Comparison of ENCODE assay signal across 23 cellular contexts in the genomic region with DNA sequence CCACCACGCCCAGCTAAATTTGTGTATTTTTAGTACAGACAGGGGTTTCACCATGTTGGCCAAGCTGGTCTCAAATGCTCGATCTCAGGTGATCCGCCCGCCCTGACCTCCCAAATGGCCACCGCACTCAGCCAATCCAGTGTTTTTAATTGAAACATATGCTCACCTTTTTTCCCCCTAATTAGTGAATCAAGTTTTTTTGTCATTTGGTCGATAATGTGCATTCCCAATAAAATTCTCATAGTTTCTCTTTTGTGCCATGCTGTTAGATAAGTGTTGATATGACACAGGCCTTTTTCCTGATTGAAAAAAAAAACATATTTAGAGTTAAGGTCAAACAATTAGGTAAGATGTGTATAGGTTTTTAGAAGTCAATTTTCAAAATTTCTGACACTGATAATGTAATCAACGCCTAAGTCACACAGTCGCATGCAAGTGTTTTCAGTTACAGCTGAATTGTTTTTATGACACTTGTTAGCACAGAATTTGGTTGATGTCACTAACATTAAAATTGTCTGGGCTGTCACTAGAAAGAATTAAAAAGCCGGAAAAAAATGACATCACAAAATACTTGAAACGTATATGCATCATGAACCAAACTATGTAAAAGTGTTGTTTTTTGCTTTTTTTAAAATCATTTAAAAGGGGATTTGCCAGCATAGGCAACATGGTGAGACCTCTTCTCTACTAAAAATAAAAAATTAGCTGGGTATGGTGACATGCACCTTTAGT. TPM values are rescaled to one million over a fixed set of nuclear protein-coding genes. Genes with fewer than 3 reads are reported as not detected.
DNase-seq lines count a peak whose midpoint lies in the region; ATAC-seq, FAIRE-seq and TF ChIP-seq lines count a peak whose summit lies in the region.
"Had no signal": no experiment of that assay in that cellular context is flagged by ENCODE, and none has a peak within 500 bp of the region (broad histone marks: within the 10 kb centered on the region; RNA-seq: fewer than 3 reads in every experiment).

No MANE protein-coding gene starts in this region.

- H3K4me1 Mint-ChIP-seq in activated T-cell treated with anti-CD3 and anti-CD28 coated beads, Interleukin-2, amount 50 U/mL, for 72 hours (ENCODE audit: low read depth) = peaks cover 65% of the 10 kb centered on the region
- H3K4me1 Mint-ChIP-seq in WTC11 = no peaks in the 10 kb centered on the region
- H3K4me1 Mint-ChIP-seq in effector memory CD8-positive, alpha-beta T cell (ENCODE audit: low read depth in 2 of 2) = peaks cover 54 to 66% of the 10 kb centered on the region in 2 donors
- peaks cover 71% of the 10 kb centered on the region for H3K4me1 Mint-ChIP-seq in stimulated activated effector memory CD8-positive, alpha-beta T cell treated with anti-CD3 and anti-CD28 coated beads, Interleukin-12 subunit alpha, Interleukin-12 subunit beta, amount 100 ng/mL, for 72 hours
- H3K4me1 Mint-ChIP-seq: neural crest cell had no signal

- H3K27me3 Mint-ChIP-seq in activated T-cell treated with anti-CD3 and anti-CD28 coated beads, Interleukin-2, amount 50 U/mL, for 72 hours (ENCODE audit: low read depth) = no peaks in the 10 kb centered on the region
- H3K27me3 Mint-ChIP-seq in WTC11 (ENCODE audit: low read depth) = no peaks in the 10 kb centered on the region
- no peaks in the 10 kb centered on the region for H3K27me3 Mint-ChIP-seq in effector memory CD8-positive, alpha-beta T cell

- no peak for ATAC-seq in activated T-cell treated with anti-CD3 and anti-CD28 coated beads, Interleukin-2, amount 50 U/mL, for 72 hours (replicated peaks in 1 of 2)
- no peak for ATAC-seq in WTC11
- ATAC-seq in effector memory CD8-positive, alpha-beta T cell (replicated peaks) = no peak
- ATAC-seq in stimulated activated effector memory CD8-positive, alpha-beta T cell treated with anti-CD3 and anti-CD28 coated beads, Interleukin-12 subunit alpha, Interleukin-12 subunit beta, amount 100 ng/mL, for 72 hours = no peak
- ATAC-seq in HG02852 (IDR thresholded peaks at IDR 0.05; ENCODE audit: unreplicated experiment) = no peak
- ATAC-seq: A549; activated CD4-positive, CD25-positive, alpha-beta regulatory T cell treated with anti-CD3 and anti-CD28 coated beads, Interleukin-2, amount 50 U/mL, for 24 hours had no signal

- H3K9me3 Mint-ChIP-seq in activated T-cell treated with anti-CD3 and anti-CD28 coated beads, Interleukin-2, amount 50 U/mL, for 72 hours = no peaks in the 10 kb centered on the region
- no peaks in the 10 kb centered on the region for H3K9me3 Mint-ChIP-seq in WTC11
- no peaks in the 10 kb centered on the region for H3K9me3 Mint-ChIP-seq in effector memory CD8-positive, alpha-beta T cell
- H3K9me3 Mint-ChIP-seq in stimulated activated effector memory CD8-positive, alpha-beta T cell treated with anti-CD3 and anti-CD28 coated beads, Interleukin-12 subunit alpha, Interleukin-12 subunit beta, amount 100 ng/mL, for 72 hours = no peaks in the 10 kb centered on the region
- H3K9me3 Mint-ChIP-seq: neural crest cell had no signal

- H3K27ac Mint-ChIP-seq in activated T-cell treated with anti-CD3 and anti-CD28 coated beads, Interleukin-2, amount 50 U/mL, for 72 hours = peak overlapping the region; percentile 85
- H3K27ac Mint-ChIP-seq in WTC11 = peak overlapping the region; percentile 38; the same call in 1 of the 2 replicates
- peak overlapping the region; percentile 83 to 91 for H3K27ac Mint-ChIP-seq in effector memory CD8-positive, alpha-beta T cell
- H3K27ac Mint-ChIP-seq in stimulated activated effector memory CD8-positive, alpha-beta T cell treated with anti-CD3 and anti-CD28 coated beads, Interleukin-12 subunit alpha, Interleukin-12 subunit beta, amount 100 ng/mL, for 72 hours = peak overlapping the region; percentile 77

- CTCF ChIA-PET in WTC11 (lab: Charles Lee) = interaction anchor here (0.6 to 0.7 kb wide), 2 partner anchors 86 to 344 kb away, joined by 3 to 5 read pairs; no protein-coding TSS in a partner anchor

- FAIRE-seq in RCC 7860 (lab: Jason Lieb, UNC) = no peak
- FAIRE-seq: A549 had no signal

- TF ChIP-seq CTCF in WTC11 (IDR thresholded peaks at IDR 0.05) = no peak

- peak overlapping the region in 1 of 2 donors; percentile 8 for H3K4me3 Mint-ChIP-seq in activated T-cell treated with anti-CD3 and anti-CD28 coated beads, Interleukin-2, amount 50 U/mL, for 72 hours
- no peak overlapping the region for H3K4me3 Mint-ChIP-seq in WTC11
- H3K4me3 Mint-ChIP-seq in effector memory CD8-positive, alpha-beta T cell = peak overlapping the region; percentile 24 to 46
- H3K4me3 Mint-ChIP-seq in stimulated activated effector memory CD8-positive, alpha-beta T cell treated with anti-CD3 and anti-CD28 coated beads, Interleukin-12 subunit alpha, Interleukin-12 subunit beta, amount 100 ng/mL, for 72 hours = no peak overlapping the region
- H3K4me3 Mint-ChIP-seq: CD14-positive monocyte, neural crest cell had no signal

- DNase-seq in activated T-cell treated with anti-CD3 and anti-CD28 coated beads, Interleukin-2, amount 50 U/mL, for 72 hours = no peak
- DNase-seq in activated T-cell treated with anti-CD3 and anti-CD28 coated beads, Interleukin-2, amount 50 U/mL, for 1 hour = no peak
- DNase-seq in WTC11 (ENCODE audit: low spot score) (no peak), RCC 7860 (ENCODE audit: low spot score) (no peak), HUDEP-2 (lab: John Stamatoyannopoulos, UW; ENCODE audit: unreplicated experiment in 76 of 76) (no peak)
- DNase-seq in effector memory CD8-positive, alpha-beta T cell = no peak
- DNase-seq in stimulated activated effector memory CD8-positive, alpha-beta T cell treated with anti-CD3 and anti-CD28 coated beads, Interleukin-12 subunit alpha, Interleukin-12 subunit beta, amount 100 ng/mL, for 72 hours (ENCODE audit: low spot score in 2 of 2) = no peak
- DNase-seq: activated CD8-positive, alpha-beta memory T cell treated with anti-CD3 and anti-CD28 coated beads, Interleukin-2, amount 50 U/mL, for 4 hours; activated naive CD4-positive, alpha-beta T cell treated with anti-CD3 and anti-CD28 coated beads, Interleukin-2, amount 50 U/mL, for 16 hours; brain microvascular endothelial cell; foreskin melanocyte; KBM-7; kidney glomerular epithelial cell; MV-4-11; NCI-H1694 treated with DMSO at 0.1 percent for 48 hours; NCI-H82; stimulated activated CD4-positive, alpha-beta T cell treated with anti-CD3 and anti-CD28 coated beads, Interleukin-4, amount 100 ng/mL, for 24 hours; T-helper 9 cell had no signal

- POLR2A ChIA-PET in WTC11 (lab: Charles Lee) = interaction anchor here (0.6 kb wide), 1 partner anchor 925 kb away, joined by 3 read pairs; no protein-coding TSS in a partner anchor

- H3K36me3 Mint-ChIP-seq in activated T-cell treated with anti-CD3 and anti-CD28 coated beads, Interleukin-2, amount 50 U/mL, for 72 hours (ENCODE audit: insufficient read depth in 2 of 2) = peaks cover 16 to 67% of the 10 kb centered on the region in 2 donors
- H3K36me3 Mint-ChIP-seq in WTC11 = peaks cover 89% of the 10 kb centered on the region
- H3K36me3 Mint-ChIP-seq in effector memory CD8-positive, alpha-beta T cell (ENCODE audit: insufficient read depth) = peaks cover 100% of the 10 kb centered on the region
- H3K36me3 Mint-ChIP-seq in stimulated activated effector memory CD8-positive, alpha-beta T cell treated with anti-CD3 and anti-CD28 coated beads, Interleukin-12 subunit alpha, Interleukin-12 subunit beta, amount 100 ng/mL, for 72 hours = peaks cover 100% of the 10 kb centered on the region

TF ChIP-seq in WTC11, 78 proteins besides CTCF, POLR2A, EP300 and RAD21 (continues in another document):
- TF ChIP-seq PRDM15 (CRISPR knock-in tag; IDR thresholded peaks at IDR 0.05) (no peak), ZBTB21 (CRISPR knock-in tag; IDR thresholded peaks at IDR 0.05; ENCODE audit: borderline replicate concordance) (no peak), CBFB (CRISPR knock-in tag; IDR thresholded peaks at IDR 0.05; ENCODE audit: low read depth) (no peak), JUN (CRISPR knock-in tag; IDR thresholded peaks at IDR 0.05) (no peak), TP53 (CRISPR knock-in tag; IDR thresholded peaks at IDR 0.05) (no peak)
- TF ChIP-seq, protein P1, sequence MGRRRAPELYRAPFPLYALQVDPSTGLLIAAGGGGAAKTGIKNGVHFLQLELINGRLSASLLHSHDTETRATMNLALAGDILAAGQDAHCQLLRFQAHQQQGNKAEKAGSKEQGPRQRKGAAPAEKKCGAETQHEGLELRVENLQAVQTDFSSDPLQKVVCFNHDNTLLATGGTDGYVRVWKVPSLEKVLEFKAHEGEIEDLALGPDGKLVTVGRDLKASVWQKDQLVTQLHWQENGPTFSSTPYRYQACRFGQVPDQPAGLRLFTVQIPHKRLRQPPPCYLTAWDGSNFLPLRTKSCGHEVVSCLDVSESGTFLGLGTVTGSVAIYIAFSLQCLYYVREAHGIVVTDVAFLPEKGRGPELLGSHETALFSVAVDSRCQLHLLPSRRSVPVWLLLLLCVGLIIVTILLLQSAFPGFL (CRISPR knock-in tag; IDR thresholded peaks at IDR 0.05; ENCODE audit: borderline replicate concordance) = no peak

RNA-seq across cellular contexts. Expression of gene ZNF217, which starts 21.9 kb away (rescaled TPM):
- 10 to 100 TPM; 66.4 to 67.2 TPM for total RNA-seq in activated T-cell treated with anti-CD3 and anti-CD28 coated beads, Interleukin-2, amount 50 U/mL, for 72 hours
- 75.6 to 84.0 TPM (median 77.7 TPM) in 3 replicates for total RNA-seq in WTC11 (2021)

Comparison
In these comparisons a context has a peak if more than half of its experiments do, and no peak if none do; other contexts are left out.
1. H3K4me3 Mint-ChIP-seq: peak in effector memory CD8-positive, alpha-beta T cell (2 of 2); none in WTC11 (single experiment) and stimulated activated effector memory CD8-positive, alpha-beta T cell treated with anti-CD3 and anti-CD28 coated beads, Interleukin-12 subunit alpha, Interleukin-12 subunit beta, amount 100 ng/mL, for 72 hours (single experiment).
2. Peak in every context shown above with its lines, with median percentiles within 50 percentile points of each other: H3K27ac Mint-ChIP-seq.